ENCODE assay signal across 27 cellular contexts in the genomic region with DNA sequence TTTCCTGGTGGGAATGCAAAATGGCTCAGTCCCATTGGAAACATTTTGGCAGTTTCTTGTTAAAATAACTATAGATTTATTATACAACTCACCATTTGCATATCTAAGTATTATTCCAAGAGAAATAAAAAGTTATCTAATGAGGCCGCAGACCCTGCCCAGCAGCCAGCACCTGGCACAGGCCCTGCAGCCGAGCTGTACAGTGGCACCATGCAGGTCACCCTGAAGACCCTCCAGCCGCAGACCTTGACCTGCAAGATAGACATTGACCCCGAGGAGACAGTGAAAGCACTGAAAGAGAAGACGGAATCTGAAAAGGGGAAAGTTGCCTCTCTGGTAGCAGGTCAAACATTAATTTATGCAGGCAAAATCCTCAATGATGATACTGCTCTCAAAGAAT.
"Had no signal": no experiment of that assay in that cellular context is flagged by ENCODE, and none has a peak within 500 bp of the region (broad histone marks: within the 10 kb centered on the region; RNA-seq: fewer than 3 reads in every experiment).

No MANE protein-coding gene starts in this region.

- ATAC-seq: stimulated activated effector memory CD8-positive, alpha-beta T cell treated with anti-CD3 and anti-CD28 coated beads, Interleukin-12 subunit alpha, Interleukin-12 subunit beta, amount 100 ng/mL, for 72 hours; stimulated activated naive B cell treated with anti-CD40 and anti-IgM and Interleukin-4, amounts not matched to agents 10 μg/mL and 1 μg/mL and 100 μg/mL, for 72 hours; stimulated activated naive CD8-positive, alpha-beta T cell treated with anti-CD3 and anti-CD28 coated beads, Interleukin-15, amount 100 ng/mL, for 72 hours; stimulated activated naive CD8-positive, alpha-beta T cell treated with anti-CD3 and anti-CD28 coated beads, Interleukin-15, Interleukin-2, amounts not matched to agents 100 U/mL and 50 U/mL, for 24 hours; upper lobe of right lung had no signal

- H3K27ac ChIP-seq: stomach, suprapubic skin, testis, thoracic aorta, thyroid gland, tibial artery, tibial nerve, transverse colon, upper lobe of left lung, upper lobe of right lung, uterus, vagina had no signal

- H3K36me3 Mint-ChIP-seq: stimulated activated effector memory CD8-positive, alpha-beta T cell treated with anti-CD3 and anti-CD28 coated beads, Interleukin-12 subunit alpha, Interleukin-12 subunit beta, amount 100 ng/mL, for 72 hours; stimulated activated naive B cell treated with anti-CD40 and anti-IgM and Interleukin-4, amounts not matched to agents 10 μg/mL and 1 μg/mL and 100 μg/mL, for 72 hours; type B pancreatic cell had no signal

- H3K9me3 Mint-ChIP-seq: stimulated activated naive B cell treated with anti-CD40 and anti-IgM and Interleukin-4, amounts not matched to agents 10 μg/mL and 1 μg/mL and 100 μg/mL, for 72 hours; type B pancreatic cell had no signal

- H3K9me3 ChIP-seq: stomach, suprapubic skin, testis, thoracic aorta, thyroid gland, tibial artery, tibial nerve, transverse colon, upper lobe of left lung, upper lobe of right lung, uterus, vagina had no signal

- H3K4me1 Mint-ChIP-seq: stimulated activated effector memory CD8-positive, alpha-beta T cell treated with anti-CD3 and anti-CD28 coated beads, Interleukin-12 subunit alpha, Interleukin-12 subunit beta, amount 100 ng/mL, for 72 hours; stimulated activated naive B cell treated with anti-CD40 and anti-IgM and Interleukin-4, amounts not matched to agents 10 μg/mL and 1 μg/mL and 100 μg/mL, for 72 hours; stimulated activated naive CD8-positive, alpha-beta T cell treated with anti-CD3 and anti-CD28 coated beads, Interleukin-15, amount 100 ng/mL, for 72 hours had no signal

- H3K36me3 ChIP-seq: stomach, suprapubic skin, thoracic aorta, thyroid gland, tibial artery, tibial nerve, transverse colon, upper lobe of left lung, upper lobe of right lung, uterus, vagina had no signal

- H3K27me3 Mint-ChIP-seq: stimulated activated naive B cell treated with anti-CD40 and anti-IgM and Interleukin-4, amounts not matched to agents 10 μg/mL and 1 μg/mL and 100 μg/mL, for 72 hours; stimulated activated naive CD8-positive, alpha-beta T cell treated with anti-CD3 and anti-CD28 coated beads, Interleukin-15, amount 100 ng/mL, for 72 hours; stimulated activated naive CD8-positive, alpha-beta T cell treated with anti-CD3 and anti-CD28 coated beads, Interleukin-15, Interleukin-2, amounts not matched to agents 100 ng/mL and 50 ng/mL, for 24 hours; type B pancreatic cell had no signal

- H3K4me3 ChIP-seq: stomach, suprapubic skin, testis, thoracic aorta, thyroid gland, tibial artery, tibial nerve, transverse colon, upper lobe of left lung, upper lobe of right lung, uterus, vagina had no signal

- H3K27ac Mint-ChIP-seq: stimulated activated effector memory CD8-positive, alpha-beta T cell treated with anti-CD3 and anti-CD28 coated beads, Interleukin-12 subunit alpha, Interleukin-12 subunit beta, amount 100 ng/mL, for 72 hours; stimulated activated naive B cell treated with anti-CD40 and anti-IgM and Interleukin-4, amounts not matched to agents 10 μg/mL and 1 μg/mL and 100 μg/mL, for 72 hours; stimulated activated naive CD8-positive, alpha-beta T cell treated with anti-CD3 and anti-CD28 coated beads, Interleukin-15, amount 100 ng/mL, for 72 hours; stimulated activated naive CD8-positive, alpha-beta T cell treated with anti-CD3 and anti-CD28 coated beads, Interleukin-15, Interleukin-2, amounts not matched to agents 100 ng/mL and 50 ng/mL, for 24 hours; type B pancreatic cell had no signal

- H3K4me1 ChIP-seq: stomach, suprapubic skin, testis, thyroid gland, tibial artery, tibial nerve, transverse colon, upper lobe of left lung, upper lobe of right lung, uterus, vagina had no signal

- DNase-seq: stimulated activated CD4-positive, alpha-beta T cell treated with anti-CD3 and anti-CD28 coated beads, Interleukin-2, amount 100 ng/mL, for 48 hours; stimulated activated CD4-positive, alpha-beta T cell treated with anti-CD3 and anti-CD28 coated beads, Interleukin-4, amount 100 ng/mL, for 1 hour; stimulated activated CD4-positive, alpha-beta T cell treated with anti-CD3 and anti-CD28 coated beads, Interleukin-4, amount 100 ng/mL, for 24 hours; stimulated activated CD4-positive, alpha-beta T cell treated with anti-CD3 and anti-CD28 coated beads, Interleukin-4, amount 100 ng/mL, for 4 hours; stimulated activated CD8-positive, alpha-beta memory T cell treated with anti-CD3 and anti-CD28 coated beads, Interleukin-4, amount 100 ng/mL, for 48 hours; stimulated activated naive B cell treated with anti-CD40 and anti-IgM and Interleukin-4, amounts not matched to agents 10 μg/mL and 1 μg/mL and 100 μg/mL, for 72 hours; stimulated activated naive CD4-positive, alpha-beta T cell; stimulated activated naive CD4-positive, alpha-beta T cell treated with Interleukin-2 at 50 U/mL for 16 hours; stimulated activated naive CD8-positive, alpha-beta T cell treated with anti-CD3 and anti-CD28 coated beads, Interleukin-15, amount 100 ng/mL, for 72 hours; stimulated activated naive CD8-positive, alpha-beta T cell treated with anti-CD3 and anti-CD28 coated beads, Interleukin-15, Interleukin-2, amounts not matched to agents 100 U/mL and 50 U/mL, for 24 hours; stomach; substantia nigra; testis; thyroid gland; tibial artery; transverse colon; trophoblast cell; upper lobe of right lung; uterus had no signal

- H3K4me3 Mint-ChIP-seq: stimulated activated effector memory CD8-positive, alpha-beta T cell treated with anti-CD3 and anti-CD28 coated beads, Interleukin-12 subunit alpha, Interleukin-12 subunit beta, amount 100 ng/mL, for 72 hours; stimulated activated naive B cell treated with anti-CD40 and anti-IgM and Interleukin-4, amounts not matched to agents 10 μg/mL and 1 μg/mL and 100 μg/mL, for 72 hours; stimulated activated naive CD8-positive, alpha-beta T cell treated with anti-CD3 and anti-CD28 coated beads, Interleukin-15, amount 100 ng/mL, for 72 hours; stimulated activated naive CD8-positive, alpha-beta T cell treated with anti-CD3 and anti-CD28 coated beads, Interleukin-15, Interleukin-2, amounts not matched to agents 100 ng/mL and 50 ng/mL, for 24 hours; type B pancreatic cell had no signal
